ENCODE assay signal across 1 cellular context in the genomic region with DNA sequence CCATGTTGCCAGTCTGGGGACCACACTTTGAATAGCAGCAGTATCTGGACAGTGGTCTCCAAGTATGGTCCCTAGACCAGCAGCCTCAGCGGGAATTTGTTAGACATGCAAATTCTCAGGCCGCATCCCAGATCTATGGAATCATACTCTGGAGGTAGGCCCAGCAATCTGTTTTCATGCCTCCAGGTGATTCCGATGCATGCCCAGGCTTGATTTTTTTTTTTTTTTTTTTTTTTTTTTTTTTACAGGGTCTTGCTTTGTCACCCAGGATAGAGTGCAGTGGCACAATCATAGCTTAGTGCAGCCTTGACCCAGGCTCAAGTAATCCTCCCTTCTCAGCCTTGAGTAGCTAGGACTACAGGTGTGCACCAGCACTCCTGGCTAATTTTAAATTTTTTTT.
TF ChIP-seq lines count a peak whose summit lies in the region.

No MANE protein-coding gene starts in this region.

TF ChIP-seq in HEK293, 187 proteins besides CTCF, POLR2A, EP300 and RAD21 (continued from another document):
- no peak for TF ChIP-seq ZNF37A (tag by site-specific recombination; IDR thresholded peaks at IDR 0.05)
- TF ChIP-seq, protein P1, sequence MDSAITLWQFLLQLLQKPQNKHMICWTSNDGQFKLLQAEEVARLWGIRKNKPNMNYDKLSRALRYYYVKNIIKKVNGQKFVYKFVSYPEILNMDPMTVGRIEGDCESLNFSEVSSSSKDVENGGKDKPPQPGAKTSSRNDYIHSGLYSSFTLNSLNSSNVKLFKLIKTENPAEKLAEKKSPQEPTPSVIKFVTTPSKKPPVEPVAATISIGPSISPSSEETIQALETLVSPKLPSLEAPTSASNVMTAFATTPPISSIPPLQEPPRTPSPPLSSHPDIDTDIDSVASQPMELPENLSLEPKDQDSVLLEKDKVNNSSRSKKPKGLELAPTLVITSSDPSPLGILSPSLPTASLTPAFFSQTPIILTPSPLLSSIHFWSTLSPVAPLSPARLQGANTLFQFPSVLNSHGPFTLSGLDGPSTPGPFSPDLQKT (IDR thresholded peaks at IDR 0.05; ENCODE audit: borderline replicate concordance, low read depth, low read length): no peak
